In genomic region chr9:134351777-134352176, GRCh38 we compare ENCODE assay signal across 26 cellular contexts. TPM values are rescaled to one million over a fixed set of nuclear protein-coding genes. Genes with fewer than 3 reads are reported as not detected.
DNase-seq lines count a peak whose midpoint lies in the region; ATAC-seq and TF ChIP-seq lines count a peak whose summit lies in the region.
"Had no signal": no experiment of that assay in that cellular context is flagged by ENCODE, and none has a peak within 500 bp of the region (broad histone marks: within the 10 kb centered on the region; RNA-seq: fewer than 3 reads in every experiment).

No MANE protein-coding gene starts in this region.

- ATAC-seq in sciatic nerve (peak; percentile 8), HG02610 (IDR thresholded peaks at IDR 0.05; ENCODE audit: unreplicated experiment) (no peak)
- ATAC-seq in activated T-cell treated with anti-CD3 and anti-CD28 coated beads, Interleukin-2, amount 50 U/mL, for 4 hours: no peak
- ATAC-seq: left colon had no signal

- peaks cover 46% of the 10 kb centered on the region for H3K4me1 Mint-ChIP-seq in mesothelial cell of epicardium
- peaks cover 5% of the 10 kb centered on the region for H3K4me1 Mint-ChIP-seq in activated T-cell treated with anti-CD3 and anti-CD28 coated beads, Interleukin-2, amount 50 U/mL, for 4 hours (ENCODE audit: low read depth)
- H3K4me1 Mint-ChIP-seq: activated CD4-positive, alpha-beta T cell treated with anti-CD3 and anti-CD28 coated beads, Interleukin-2, amount 10 ng/mL, durations not matched to agents 24 days and 14 days; activated naive CD4-positive, alpha-beta T cell treated with anti-CD3 and anti-CD28 coated beads, Interleukin-2, amount 50 U/mL, for 24 hours had no signal

- no peak overlapping the region for H3K27ac ChIP-seq in BLaER1 treated with 17β-estradiol and CSF1 and Interleukin-3, amounts not matched to agents 10 nM and 100 nM
- 0 out of 2 replicates have a peak overlapping the region, but pooled peaks have one; percentile 46 for H3K27ac ChIP-seq in SK-N-MC
- H3K27ac ChIP-seq: Peyer's patch, prostate gland had no signal

- no peaks in the 10 kb centered on the region for H3K36me3 Mint-ChIP-seq in mesothelial cell of epicardium
- H3K36me3 Mint-ChIP-seq in activated T-cell treated with anti-CD3 and anti-CD28 coated beads, Interleukin-2, amount 50 U/mL, for 4 hours (ENCODE audit: insufficient read depth): no peaks in the 10 kb centered on the region
- H3K36me3 Mint-ChIP-seq: activated naive CD4-positive, alpha-beta T cell treated with anti-CD3 and anti-CD28 coated beads, Interleukin-2, amount 50 U/mL, for 24 hours had no signal

- no peak for TF ChIP-seq CTCF in mesothelial cell of epicardium (IDR thresholded peaks at IDR 0.05; ENCODE audit: unreplicated experiment)

- H3K4me3 Mint-ChIP-seq in mesothelial cell of epicardium: no peak overlapping the region
- no peak overlapping the region for H3K4me3 Mint-ChIP-seq in activated T-cell treated with anti-CD3 and anti-CD28 coated beads, Interleukin-2, amount 50 U/mL, for 4 hours
- H3K4me3 Mint-ChIP-seq: activated CD4-positive, alpha-beta T cell treated with anti-CD3 and anti-CD28 coated beads, Interleukin-2, amount 10 ng/mL, durations not matched to agents 24 days and 14 days; activated naive CD4-positive, alpha-beta T cell treated with anti-CD3 and anti-CD28 coated beads, Interleukin-2, amount 50 U/mL, for 24 hours; B cell; T-helper 2 cell treated with Interferon-gamma antibody and Interleukin-4, amounts not matched to agents 5 μg/mL and 100 μg/mL, for 36 hours had no signal

- no peaks in the 10 kb centered on the region for H3K27me3 ChIP-seq in BLaER1 treated with 17β-estradiol and CSF1 and Interleukin-3, amounts not matched to agents 10 nM and 100 nM
- H3K27me3 ChIP-seq: Peyer's patch had no signal

- H3K4me1 ChIP-seq in BLaER1 treated with 17β-estradiol and CSF1 and Interleukin-3, amounts not matched to agents 10 nM and 100 nM: peaks cover 96 to 99% (median 98%) of the 10 kb centered on the region in 10 experiments

- peak overlapping the region in 4 of 11 experiments; percentile 25 to 54 (median 49); a peak in 4 of 22 replicates for H3K9ac ChIP-seq in BLaER1 treated with 17β-estradiol and CSF1 and Interleukin-3, amounts not matched to agents 10 nM and 100 nM
- no peak overlapping the region for H3K9ac ChIP-seq in SK-N-MC (ENCODE audit: insufficient read length)

- H3K4me2 ChIP-seq in BLaER1 treated with 17β-estradiol and CSF1 and Interleukin-3, amounts not matched to agents 10 nM and 100 nM: peak overlapping the region; percentile 76 to 98 (median 84); a peak in 21 of 22 replicates

- no peaks in the 10 kb centered on the region for H3K27me3 Mint-ChIP-seq in mesothelial cell of epicardium (ENCODE audit: low read depth)
- H3K27me3 Mint-ChIP-seq in activated T-cell treated with anti-CD3 and anti-CD28 coated beads, Interleukin-2, amount 50 U/mL, for 4 hours (ENCODE audit: low read depth): no peaks in the 10 kb centered on the region
- H3K27me3 Mint-ChIP-seq: activated CD4-positive, alpha-beta T cell treated with anti-CD3 and anti-CD28 coated beads, Interleukin-2, amount 10 ng/mL, durations not matched to agents 24 days and 14 days; activated naive CD4-positive, alpha-beta T cell treated with anti-CD3 and anti-CD28 coated beads, Interleukin-2, amount 50 U/mL, for 24 hours; B cell had no signal

- no peaks in the 10 kb centered on the region for H3K9me3 Mint-ChIP-seq in mesothelial cell of epicardium
- H3K9me3 Mint-ChIP-seq in activated T-cell treated with anti-CD3 and anti-CD28 coated beads, Interleukin-2, amount 50 U/mL, for 4 hours: no peaks in the 10 kb centered on the region
- H3K9me3 Mint-ChIP-seq: activated CD4-positive, alpha-beta T cell treated with anti-CD3 and anti-CD28 coated beads, Interleukin-2, amount 10 ng/mL, durations not matched to agents 24 days and 14 days; activated naive CD4-positive, alpha-beta T cell treated with anti-CD3 and anti-CD28 coated beads, Interleukin-2, amount 50 U/mL, for 24 hours; T-helper 2 cell treated with Interferon-gamma antibody and Interleukin-4, amounts not matched to agents 5 μg/mL and 100 μg/mL, for 36 hours had no signal

- DNase-seq in SK-N-MC (ENCODE audit: low read depth, low spot score) (no peak), mesothelial cell of epicardium (ENCODE audit: low spot score in 2 of 2, unreplicated experiment in 2 of 2) (no peak), sciatic nerve (ENCODE audit: low spot score) (no peak), NAMALWA (ENCODE audit: low spot score) (no peak)
- DNase-seq in stimulated activated CD4-positive, alpha-beta T cell treated with anti-CD3 and anti-CD28 coated beads, Interleukin-12 subunit alpha, Interleukin-12 subunit beta, amount 100 ng/mL, for 4 hours: no peak
- no peak for DNase-seq in activated T-cell treated with anti-CD3 and anti-CD28 coated beads, Interleukin-2, amount 50 U/mL, for 4 hours
- DNase-seq: activated CD4-positive, alpha-beta T cell treated with anti-CD3 and anti-CD28 coated beads, Interleukin-2, amount 10 ng/mL, durations not matched to agents 24 days and 14 days; activated CD8-positive, alpha-beta memory T cell treated with anti-CD3 and anti-CD28 coated beads for 24 hours; activated T-cell treated with anti-CD3 and anti-CD28 coated beads for 4 hours; amygdala; GOT3; Karpas-422; left colon; mesenchymal stem cell; NCI-H1436 treated with DMSO at 0.1 percent for 48 hours; NCI-H2081 treated with DMSO at 0.1 percent for 48 hours; NCI-H226; Peyer's patch; SIG-M5; stimulated activated naive CD4-positive, alpha-beta T cell had no signal

- peak overlapping the region; percentile 41 for H3K27ac Mint-ChIP-seq in mesothelial cell of epicardium
- H3K27ac Mint-ChIP-seq: activated CD4-positive, alpha-beta T cell treated with anti-CD3 and anti-CD28 coated beads, Interleukin-2, amount 10 ng/mL, durations not matched to agents 24 days and 14 days; activated naive CD4-positive, alpha-beta T cell treated with anti-CD3 and anti-CD28 coated beads, Interleukin-2, amount 50 U/mL, for 24 hours; B cell; T-helper 2 cell treated with Interferon-gamma antibody and Interleukin-4, amounts not matched to agents 5 μg/mL and 100 μg/mL, for 36 hours had no signal

- no peaks in the 10 kb centered on the region for H3K9me3 ChIP-seq in BLaER1 treated with 17β-estradiol and CSF1 and Interleukin-3, amounts not matched to agents 10 nM and 100 nM (replicated peaks in 1 of 11)
- no peaks in the 10 kb centered on the region for H3K9me3 ChIP-seq in SK-N-MC (ENCODE audit: low read depth, low read length)
- H3K9me3 ChIP-seq: Peyer's patch, prostate gland had no signal

- peaks cover 99 to 100% (median 100%) of the 10 kb centered on the region in 11 experiments for H4K20me1 ChIP-seq in BLaER1 treated with 17β-estradiol and CSF1 and Interleukin-3, amounts not matched to agents 10 nM and 100 nM

- peaks cover 0 to 19% (median 0%) of the 10 kb centered on the region in 11 experiments; a peak in 4 of 22 replicates for H3K36me3 ChIP-seq in BLaER1 treated with 17β-estradiol and CSF1 and Interleukin-3, amounts not matched to agents 10 nM and 100 nM
- no peaks in the 10 kb centered on the region for H3K36me3 ChIP-seq in SK-N-MC (ENCODE audit: insufficient read depth, low read length)
- H3K36me3 ChIP-seq: Peyer's patch, prostate gland had no signal

- intact Hi-C loops in sciatic nerve (cut with DNase I): no loop called here

- H3K4me3 ChIP-seq in BLaER1 treated with 17β-estradiol and CSF1 and Interleukin-3, amounts not matched to agents 10 nM and 100 nM: no peak overlapping the region
- H3K4me3 ChIP-seq in SK-N-MC: no peak overlapping the region
- H3K4me3 ChIP-seq: Peyer's patch, prostate gland had no signal

RNA-seq across cellular contexts. Expression of gene RXRA, which starts 25.5 kb away (rescaled TPM):
- 43.7 to 46.0 TPM (median 45.0 TPM) in 3 replicates for total RNA-seq in mesothelial cell of epicardium
- total RNA-seq in sciatic nerve: 78.1 TPM
- 1 to 10 TPM; 4.7 to 7.6 (median 4.7) TPM for total RNA-seq in activated T-cell treated with anti-CD3 and anti-CD28 coated beads, Interleukin-2, amount 50 U/mL, for 4 hours
